In genomic region chrX:48278958-48279357, GRCh38 we compare ENCODE assay signal across 1 cellular context.
TF ChIP-seq lines count a peak whose summit lies in the region.

No MANE protein-coding gene starts in this region.

TF ChIP-seq in GM23338, 12 proteins besides CTCF, POLR2A, EP300 and RAD21 (continued from another document):
- TF ChIP-seq, protein P1, sequence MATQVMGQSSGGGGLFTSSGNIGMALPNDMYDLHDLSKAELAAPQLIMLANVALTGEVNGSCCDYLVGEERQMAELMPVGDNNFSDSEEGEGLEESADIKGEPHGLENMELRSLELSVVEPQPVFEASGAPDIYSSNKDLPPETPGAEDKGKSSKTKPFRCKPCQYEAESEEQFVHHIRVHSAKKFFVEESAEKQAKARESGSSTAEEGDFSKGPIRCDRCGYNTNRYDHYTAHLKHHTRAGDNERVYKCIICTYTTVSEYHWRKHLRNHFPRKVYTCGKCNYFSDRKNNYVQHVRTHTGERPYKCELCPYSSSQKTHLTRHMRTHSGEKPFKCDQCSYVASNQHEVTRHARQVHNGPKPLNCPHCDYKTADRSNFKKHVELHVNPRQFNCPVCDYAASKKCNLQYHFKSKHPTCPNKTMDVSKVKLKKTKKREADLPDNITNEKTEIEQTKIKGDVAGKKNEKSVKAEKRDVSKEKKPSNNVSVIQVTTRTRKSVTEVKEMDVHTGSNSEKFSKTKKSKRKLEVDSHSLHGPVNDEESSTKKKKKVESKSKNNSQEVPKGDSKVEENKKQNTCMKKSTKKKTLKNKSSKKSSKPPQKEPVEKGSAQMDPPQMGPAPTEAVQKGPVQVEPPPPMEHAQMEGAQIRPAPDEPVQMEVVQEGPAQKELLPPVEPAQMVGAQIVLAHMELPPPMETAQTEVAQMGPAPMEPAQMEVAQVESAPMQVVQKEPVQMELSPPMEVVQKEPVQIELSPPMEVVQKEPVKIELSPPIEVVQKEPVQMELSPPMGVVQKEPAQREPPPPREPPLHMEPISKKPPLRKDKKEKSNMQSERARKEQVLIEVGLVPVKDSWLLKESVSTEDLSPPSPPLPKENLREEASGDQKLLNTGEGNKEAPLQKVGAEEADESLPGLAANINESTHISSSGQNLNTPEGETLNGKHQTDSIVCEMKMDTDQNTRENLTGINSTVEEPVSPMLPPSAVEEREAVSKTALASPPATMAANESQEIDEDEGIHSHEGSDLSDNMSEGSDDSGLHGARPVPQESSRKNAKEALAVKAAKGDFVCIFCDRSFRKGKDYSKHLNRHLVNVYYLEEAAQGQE (IDR thresholded peaks at IDR 0.05; ENCODE audit: unreplicated experiment) = no peak
- TF ChIP-seq ZNF331 (CRISPR knock-in tag; IDR thresholded peaks at IDR 0.05; ENCODE audit: low read depth) (no peak), JUNB (IDR thresholded peaks at IDR 0.05; ENCODE audit: unreplicated experiment) (no peak), CREB1 (CRISPR knock-in tag; IDR thresholded peaks at IDR 0.05; ENCODE audit: low read depth) (no peak)
